In the genomic region with DNA sequence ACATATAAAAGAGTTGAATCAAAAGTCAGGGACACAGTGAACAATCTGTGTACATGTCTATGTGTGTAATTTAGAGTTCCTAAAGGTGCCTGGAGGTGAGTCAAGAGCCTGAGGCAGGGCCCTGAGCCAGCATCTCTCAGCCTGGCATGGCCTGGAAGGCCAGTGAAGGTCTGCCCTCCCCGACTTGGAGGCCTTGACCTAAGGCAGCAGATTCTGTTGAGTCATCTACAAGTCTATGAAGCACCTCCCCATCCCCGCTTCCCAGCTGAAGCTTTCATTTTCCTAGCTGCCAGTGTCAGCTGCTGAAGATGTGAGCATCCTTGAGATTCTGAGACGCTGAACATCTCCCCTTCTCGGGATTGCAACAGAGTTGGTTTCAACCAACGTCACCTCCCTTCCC, we compare ENCODE assay signal across 32 cellular contexts.
DNase-seq lines count a peak whose midpoint lies in the region; ATAC-seq and TF ChIP-seq lines count a peak whose summit lies in the region.
"Had no signal": no experiment of that assay in that cellular context is flagged by ENCODE, and none has a peak within 500 bp of the region (broad histone marks: within the 10 kb centered on the region; RNA-seq: fewer than 3 reads in every experiment).

No MANE protein-coding gene starts in this region.

- H3F3A ChIP-seq in GM23248 (ENCODE audit: insufficient read depth) = no peaks in the 10 kb centered on the region

- H2AFZ ChIP-seq in GM23248 = no peak overlapping the region
- H2AFZ ChIP-seq: parathyroid adenoma had no signal

- no peak overlapping the region for H3K4me3 ChIP-seq in GM23248
- H3K4me3 ChIP-seq: heart right ventricle, lower lobe of right lung, mucosa of descending colon, tibial artery had no signal

- H3K36me3 ChIP-seq in GM23248 (ENCODE audit: low read depth) = no peaks in the 10 kb centered on the region
- H3K36me3 ChIP-seq: heart right ventricle, lower lobe of right lung, tibial artery had no signal

- H3K79me2 ChIP-seq in GM23248 (ENCODE audit: insufficient read depth) = no peaks in the 10 kb centered on the region
- H3K79me2 ChIP-seq: parathyroid adenoma had no signal

- H3K27ac ChIP-seq in GM23248 = no peak overlapping the region
- H3K27ac ChIP-seq: heart right ventricle, lower lobe of right lung, parathyroid adenoma had no signal

- no peaks in the 10 kb centered on the region for H3K9me3 ChIP-seq in GM23248 (ENCODE audit: low read depth)
- H3K9me3 ChIP-seq: Caco-2, lower lobe of right lung, mucosa of descending colon had no signal

- no peaks in the 10 kb centered on the region for H3K27me3 ChIP-seq in GM23248 (replicated peaks; ENCODE audit: insufficient read depth)
- H3K27me3 ChIP-seq: tibial artery had no signal

- in situ Hi-C loops in GM23248 (cut with MboI) = no loop called here
- in situ Hi-C loops in GM13977 (cut with MboI; ENCODE audit: low pct_unique_long_range_greater_than_20kb, low sequenced_read_pairs, unreplicated experiment) = no loop called here

- no peak for TF ChIP-seq CTCF in GM13977 (IDR thresholded peaks at IDR 0.05; ENCODE audit: extremely low read depth, insufficient read depth, missing control alignments)

- no peak for ATAC-seq in stimulated activated effector memory CD8-positive, alpha-beta T cell treated with anti-CD3 and anti-CD28 coated beads, Interleukin-12 subunit alpha, Interleukin-12 subunit beta, amount 100 ng/mL, for 72 hours
- ATAC-seq in HG02610 (IDR thresholded peaks at IDR 0.05; ENCODE audit: unreplicated experiment) = no peak
- ATAC-seq: activated CD8-positive, alpha-beta memory T cell treated with anti-CD3 and anti-CD28 coated beads, Interleukin-2, amount 10 ng/mL, durations not matched to agents 7 days and 5 days; activated naive CD8-positive, alpha-beta T cell treated with anti-CD3 and anti-CD28 coated beads, Interleukin-2, amount 50 U/mL, for 24 hours; activated T-cell treated with anti-CD3 and anti-CD28 coated beads, Interleukin-2, amount 50 U/mL, for 72 hours; lower lobe of right lung; mucosa of descending colon; PC-3; right cardiac atrium had no signal

- no peak overlapping the region for H3K4me3 Mint-ChIP-seq in stimulated activated effector memory CD8-positive, alpha-beta T cell treated with anti-CD3 and anti-CD28 coated beads, Interleukin-12 subunit alpha, Interleukin-12 subunit beta, amount 100 ng/mL, for 72 hours
- H3K4me3 Mint-ChIP-seq: activated CD8-positive, alpha-beta memory T cell treated with anti-CD3 and anti-CD28 coated beads, Interleukin-2, amount 10 ng/mL, durations not matched to agents 7 days and 5 days; activated naive CD8-positive, alpha-beta T cell treated with anti-CD3 and anti-CD28 coated beads, Interleukin-2, amount 50 U/mL, for 24 hours; activated T-cell treated with anti-CD3 and anti-CD28 coated beads, Interleukin-2, amount 50 U/mL, for 72 hours; CD14-positive monocyte; IgD-negative memory B cell had no signal

- H3K4me1 Mint-ChIP-seq in stimulated activated effector memory CD8-positive, alpha-beta T cell treated with anti-CD3 and anti-CD28 coated beads, Interleukin-12 subunit alpha, Interleukin-12 subunit beta, amount 100 ng/mL, for 72 hours = no peaks in the 10 kb centered on the region
- H3K4me1 Mint-ChIP-seq: activated CD8-positive, alpha-beta memory T cell treated with anti-CD3 and anti-CD28 coated beads, Interleukin-2, amount 10 ng/mL, durations not matched to agents 7 days and 5 days; CD14-positive monocyte; IgD-negative memory B cell had no signal

- DNase-seq in GM23248 (peak; percentile 41), RPMI8226 (peak; percentile 47), myocyte (ENCODE audit: low read depth) (peak; percentile 7), GM13977 (ENCODE audit: low spot score) (no peak), NCI-H2107 treated with DMSO at 0.1 percent for 48 hours (lab: John Stamatoyannopoulos, UW; ENCODE audit: unreplicated experiment) (no peak)
- DNase-seq in stimulated activated effector memory CD8-positive, alpha-beta T cell treated with anti-CD3 and anti-CD28 coated beads, Interleukin-12 subunit alpha, Interleukin-12 subunit beta, amount 100 ng/mL, for 72 hours (ENCODE audit: low spot score in 2 of 2) = no peak
- DNase-seq: activated CD4-positive, alpha-beta T cell treated with anti-CD3 and anti-CD28 coated beads, Interleukin-2, amount 50 U/mL, for 4 hours; activated CD8-positive, alpha-beta memory T cell treated with anti-CD3 and anti-CD28 coated beads, Interleukin-2, amount 10 ng/mL, durations not matched to agents 7 days and 5 days; activated naive CD4-positive, alpha-beta T cell; activated naive CD8-positive, alpha-beta T cell treated with anti-CD3 and anti-CD28 coated beads, Interleukin-2, amount 50 U/mL, for 24 hours; activated T-cell treated with anti-CD3 and anti-CD28 coated beads, Interleukin-2, amount 50 U/mL, for 72 hours; Caco-2; central memory CD4-positive, alpha-beta T cell; cortex of kidney; effector memory CD4-positive, alpha-beta T cell; GDM1; heart right ventricle; lower lobe of right lung; mucosa of descending colon; NCI-H1092 treated with DMSO at 0.1 percent for 48 hours; NCI-H1694 treated with DMSO at 0.1 percent for 48 hours; NCI-H2171; PC-3; right cardiac atrium; SHP77; stimulated activated CD4-positive, alpha-beta T cell treated with anti-CD3 and anti-CD28 coated beads, Interleukin-2, amount 100 ng/mL, for 48 hours; T-helper 2 cell; tibial artery had no signal

- no peak overlapping the region for H3K4me2 ChIP-seq in GM23248 (ENCODE audit: unreplicated experiment)

- no peaks in the 10 kb centered on the region for H4K20me1 ChIP-seq in GM23248 (ENCODE audit: insufficient read depth)

- H3K36me3 Mint-ChIP-seq in stimulated activated effector memory CD8-positive, alpha-beta T cell treated with anti-CD3 and anti-CD28 coated beads, Interleukin-12 subunit alpha, Interleukin-12 subunit beta, amount 100 ng/mL, for 72 hours = no peaks in the 10 kb centered on the region
- H3K36me3 Mint-ChIP-seq: CD14-positive monocyte had no signal

- peak overlapping the region; percentile 71 for H3K27ac Mint-ChIP-seq in stimulated activated effector memory CD8-positive, alpha-beta T cell treated with anti-CD3 and anti-CD28 coated beads, Interleukin-12 subunit alpha, Interleukin-12 subunit beta, amount 100 ng/mL, for 72 hours
- H3K27ac Mint-ChIP-seq: activated CD8-positive, alpha-beta memory T cell treated with anti-CD3 and anti-CD28 coated beads, Interleukin-2, amount 10 ng/mL, durations not matched to agents 7 days and 5 days; activated naive CD8-positive, alpha-beta T cell treated with anti-CD3 and anti-CD28 coated beads, Interleukin-2, amount 50 U/mL, for 24 hours; CD14-positive monocyte; IgD-negative memory B cell had no signal

- WGBS in GM23248 (ENCODE audit: low coverage in 1 of 2, low lambda C conversion rate in 2 of 2, missing lambda C conversion rate in 2 of 2), 2 experiments = 6 to 8% methylated on average over 2 to 5 of the region's 5 CpGs

- no peaks in the 10 kb centered on the region for H3K9me3 Mint-ChIP-seq in stimulated activated effector memory CD8-positive, alpha-beta T cell treated with anti-CD3 and anti-CD28 coated beads, Interleukin-12 subunit alpha, Interleukin-12 subunit beta, amount 100 ng/mL, for 72 hours
- H3K9me3 Mint-ChIP-seq: activated naive CD8-positive, alpha-beta T cell treated with anti-CD3 and anti-CD28 coated beads, Interleukin-2, amount 50 U/mL, for 24 hours had no signal

- H3K4me1 ChIP-seq in GM23248 (ENCODE audit: insufficient read depth) = no peaks in the 10 kb centered on the region
- H3K4me1 ChIP-seq: Caco-2, lower lobe of right lung, parathyroid adenoma had no signal

- no peaks in the 10 kb centered on the region for H3K9me2 ChIP-seq in GM23248 (ENCODE audit: insufficient read depth)

- no peak overlapping the region for H3K9ac ChIP-seq in GM23248
- H3K9ac ChIP-seq: parathyroid adenoma had no signal

Comparison
In these comparisons a context has a peak if more than half of its experiments do, and no peak if none do; other contexts are left out.
1. DNase-seq: peak in GM23248 (single experiment), RPMI8226 (single experiment) and myocyte (single experiment); none in stimulated activated effector memory CD8-positive, alpha-beta T cell treated with anti-CD3 and anti-CD28 coated beads, Interleukin-12 subunit alpha, Interleukin-12 subunit beta, amount 100 ng/mL, for 72 hours (0 of 2), GM13977 (single experiment) and NCI-H2107 treated with DMSO at 0.1 percent for 48 hours (single experiment).